15 cellular contexts compared by ENCODE assay signal in genomic region chr6:150924808-150925654, GRCh38. TPM values are rescaled to one million over a fixed set of nuclear protein-coding genes. Genes with fewer than 3 reads are reported as not detected.
DNase-seq lines count a peak whose midpoint lies in the region; ATAC-seq lines count a peak whose summit lies in the region.
"Had no signal": no experiment of that assay in that cellular context is flagged by ENCODE, and none has a peak within 500 bp of the region (broad histone marks: within the 10 kb centered on the region; RNA-seq: fewer than 3 reads in every experiment).

No MANE protein-coding gene starts in this region.

- H3K27me3 Mint-ChIP-seq in T-helper 17 cell = no peaks in the 10 kb centered on the region

- peaks cover 5 to 8% of the 10 kb centered on the region in 2 experiments for H3K36me3 ChIP-seq in trophoblast cell (ENCODE audit: control insufficient read depth in 1 of 2, insufficient read depth in 2 of 2, low read length in 2 of 2)
- H3K36me3 ChIP-seq: prostate gland had no signal

- H3K9me3 ChIP-seq in T-helper 17 cell (ENCODE audit: control insufficient read depth, low read length, poor library complexity, severe bottlenecking) (no peaks in the 10 kb centered on the region), trophoblast cell (ENCODE audit: insufficient read depth, low read depth, low read length) (no peaks in the 10 kb centered on the region)
- H3K9me3 ChIP-seq: prostate gland had no signal

- H3K4me1 Mint-ChIP-seq in T-helper 17 cell = peaks cover 2% of the 10 kb centered on the region

- no peak overlapping the region for H3K4me2 ChIP-seq in trophoblast cell (ENCODE audit: low read length)

- H3K14ac ChIP-seq in trophoblast cell (ENCODE audit: low read length) = no peak overlapping the region

- H3K4ac ChIP-seq in trophoblast cell (ENCODE audit: low read depth, low read length) = no peak overlapping the region

- no peaks in the 10 kb centered on the region for H3K27me3 ChIP-seq in trophoblast cell (ENCODE audit: insufficient read depth, low read length)

- DNase-seq in EL (peak; percentile 43), T-helper 17 cell (no peak), left cardiac atrium (no peak), trophoblast cell (peak; percentile 50 to 68), GM19240 (ENCODE audit: insufficient read length, low spot score) (no peak), NCI-H1694 treated with DMSO at 0.1 percent for 48 hours (lab: John Stamatoyannopoulos, UW) (no peak)
- DNase-seq: kidney glomerular epithelial cell; NCI-H345; RPMI8226; stimulated activated CD4-positive, alpha-beta T cell treated with anti-CD3 and anti-CD28 coated beads, Interleukin-4, amount 100 ng/mL, for 24 hours; stimulated activated naive CD8-positive, alpha-beta T cell treated with anti-CD3 and anti-CD28 coated beads, Interleukin-15, Interleukin-2, amounts not matched to agents 100 U/mL and 50 U/mL, for 24 hours had no signal

- H4K8ac ChIP-seq in trophoblast cell (ENCODE audit: low read depth, low read length) = no peak overlapping the region

- no peak overlapping the region for H4K91ac ChIP-seq in trophoblast cell (ENCODE audit: low read depth, low read length)

- no peak overlapping the region for H2BK5ac ChIP-seq in trophoblast cell (ENCODE audit: low read depth, low read length, poor library complexity)

- H3K79me2 ChIP-seq in trophoblast cell (ENCODE audit: control insufficient read depth, insufficient read depth, low read length, poor library complexity) = no peaks in the 10 kb centered on the region

- no peak overlapping the region for H3K9ac ChIP-seq in trophoblast cell (ENCODE audit: low read length)

- H3K27ac Mint-ChIP-seq in T-helper 17 cell = peak overlapping the region; percentile 75

- WGBS in trophoblast cell (ENCODE audit: extremely low coverage, insufficient coverage, insufficient read length) = no CpG with 5 or more reads among the region's 12 CpGs

- H2BK120ac ChIP-seq in trophoblast cell (ENCODE audit: insufficient read depth, low read length, poor library complexity) = no peak overlapping the region

- H2AFZ ChIP-seq in trophoblast cell (ENCODE audit: insufficient read depth, low read length, poor library complexity) = no peak overlapping the region

- no peaks in the 10 kb centered on the region for H3K4me1 ChIP-seq in trophoblast cell (ENCODE audit: control insufficient read depth in 1 of 2, insufficient read depth in 2 of 2, low read length in 2 of 2)
- H3K4me1 ChIP-seq: prostate gland had no signal

- H3K27ac ChIP-seq in trophoblast cell (ENCODE audit: low read depth, low read length) = no peak overlapping the region
- H3K27ac ChIP-seq: prostate gland had no signal

- H4K12ac ChIP-seq in trophoblast cell (ENCODE audit: low read depth, low read length) = no peak overlapping the region

- no peak overlapping the region for H3K23ac ChIP-seq in trophoblast cell (ENCODE audit: low read length)

- H3K79me1 ChIP-seq in trophoblast cell (ENCODE audit: low read length) = no peaks in the 10 kb centered on the region

- H3K36me3 Mint-ChIP-seq in T-helper 17 cell (ENCODE audit: low read depth) = peaks cover 4% of the 10 kb centered on the region

- H2BK12ac ChIP-seq in trophoblast cell (ENCODE audit: low read length) = no peak overlapping the region

- no peak for ATAC-seq in T-helper 17 cell
- ATAC-seq in left cardiac atrium = peak; percentile 85 to 89
- ATAC-seq in HG03139 (IDR thresholded peaks at IDR 0.05; ENCODE audit: unreplicated experiment) = no peak
- no peak for ATAC-seq in GM18867 (IDR thresholded peaks at IDR 0.05; ENCODE audit: unreplicated experiment)
- ATAC-seq: GM12878; stimulated activated naive CD8-positive, alpha-beta T cell treated with anti-CD3 and anti-CD28 coated beads, Interleukin-15, Interleukin-2, amounts not matched to agents 100 U/mL and 50 U/mL, for 24 hours had no signal

- H3K4me3 ChIP-seq in trophoblast cell (ENCODE audit: low read depth, low read length) = no peak overlapping the region
- H3K4me3 ChIP-seq: GM12878, prostate gland had no signal

- intact Hi-C loops in left cardiac atrium (cut with DNase I) = no loop called here

- no peak overlapping the region for H3K18ac ChIP-seq in trophoblast cell (ENCODE audit: low read length)

- H2AK5ac ChIP-seq in trophoblast cell (ENCODE audit: low read length) = no peak overlapping the region

- H3K4me3 Mint-ChIP-seq in T-helper 17 cell = no peak overlapping the region

RNA-seq across cellular contexts. Expression of gene MTHFD1L, which starts 59.5 kb away (rescaled TPM):
- 10 to 100 TPM; 14.5 to 22.1 TPM for total RNA-seq in T-helper 17 cell
- 10 to 100 TPM in 1 of 2 donors, 1 to 10 TPM in 1; 4.8 to 19.7 TPM for total RNA-seq in left cardiac atrium
- 61.3 and 64.0 TPM in 2 replicates for polyA plus RNA-seq in trophoblast cell (2013)

Comparison
In these comparisons a context has a peak if more than half of its experiments do, and no peak if none do; other contexts are left out.
1. DNase-seq: peak in EL (single experiment) and trophoblast cell (2 of 2); none in T-helper 17 cell (0 of 3), left cardiac atrium (single experiment), GM19240 (single experiment) and NCI-H1694 treated with DMSO at 0.1 percent for 48 hours (single experiment).
2. ATAC-seq: peak in left cardiac atrium (2 of 2); none in T-helper 17 cell (single experiment), HG03139 (single experiment) and GM18867 (single experiment).